In the genomic region with DNA sequence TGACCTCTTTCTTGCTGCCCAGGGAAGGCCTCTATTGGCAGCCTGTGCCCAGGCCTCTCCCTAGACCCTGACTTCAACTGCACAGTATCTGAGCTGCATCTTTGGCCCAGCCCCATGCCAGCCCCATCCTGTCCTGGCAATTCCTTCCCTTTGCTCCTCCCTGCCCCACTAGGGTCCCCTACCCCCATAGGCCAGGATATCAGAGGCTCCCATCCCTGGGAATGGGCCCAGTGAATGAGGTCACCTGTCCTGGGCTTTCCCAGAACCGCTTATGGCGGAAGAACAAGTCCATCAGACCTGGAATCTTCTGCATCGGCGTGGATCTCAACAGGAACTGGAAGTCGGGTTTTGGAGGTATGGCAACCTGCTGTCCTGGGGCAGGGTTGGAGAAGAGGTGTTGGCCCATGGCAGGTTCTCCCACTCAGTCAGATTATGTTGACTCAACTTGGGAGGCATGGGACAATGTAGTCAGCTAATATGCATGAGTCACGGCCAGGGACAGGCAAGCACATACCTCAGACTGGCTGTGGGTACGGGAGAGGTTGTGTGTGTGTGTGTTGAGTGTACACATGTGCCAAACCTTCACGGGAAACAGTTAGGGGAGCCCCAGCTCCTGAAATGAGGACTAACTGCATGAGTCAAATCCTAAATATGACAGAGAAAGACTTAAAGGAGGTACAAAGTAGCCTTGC, we compare ENCODE assay signal across 1 cellular context.
A peak's percentile ranks its signal among the peaks of the same experiment; 100 is the strongest.
TF ChIP-seq lines count a peak whose summit lies in the region.

No MANE protein-coding gene starts in this region.

TF ChIP-seq in HepG2, 621 proteins besides CTCF, POLR2A, EP300 and RAD21:
- TF ChIP-seq MAF1 (CRISPR knock-in tag; IDR thresholded peaks at IDR 0.05; ENCODE audit: borderline replicate concordance) (no peak), ZNF644 (CRISPR knock-in tag; IDR thresholded peaks at IDR 0.05; ENCODE audit: low read depth) (0 out of 2 replicates have a peak, but pooled peaks have one; percentile 36), ZNF12 (CRISPR knock-in tag; IDR thresholded peaks at IDR 0.05) (0 out of 2 replicates have a peak, but pooled peaks have one; percentile 43), FOXA3 (CRISPR knock-in tag; IDR thresholded peaks at IDR 0.05) (peak; percentile 16; the same call in 1 of the 2 replicates), SAP130 (CRISPR knock-in tag; IDR thresholded peaks at IDR 0.05; ENCODE audit: low read depth) (peak; percentile 43; the same call in 1 of the 2 replicates), TEAD3 (CRISPR knock-in tag; optimal IDR thresholded peaks at IDR 0.05; ENCODE audit: borderline replicate concordance) (peak; percentile 54), FOSL1 (CRISPR knock-in tag; IDR thresholded peaks at IDR 0.05; ENCODE audit: borderline replicate concordance) (0 out of 2 replicates have a peak, but pooled peaks have one; percentile 8), FOSL2 (CRISPR knock-in tag; IDR thresholded peaks at IDR 0.05) (peak; percentile 91), NR2F6 (IDR thresholded peaks at IDR 0.05) (no peak), NR2F6 (CRISPR knock-in tag; IDR thresholded peaks at IDR 0.05) (no peak), ZNF274 (CRISPR knock-in tag; IDR thresholded peaks at IDR 0.05) (0 out of 2 replicates have a peak, but pooled peaks have one; percentile 37), ZFAT (CRISPR knock-in tag; conservative IDR thresholded peaks at IDR 0.05) (no peak), ZFP91 (CRISPR knock-in tag; IDR thresholded peaks at IDR 0.05; ENCODE audit: borderline replicate concordance) (no peak), FOXA1 (IDR thresholded peaks at IDR 0.05) (no peak), FOXA1 (CRISPR knock-in tag; IDR thresholded peaks at IDR 0.05) (peak; percentile 26; the same call in 1 of the 2 replicates), ETV6 (CRISPR knock-in tag; conservative IDR thresholded peaks at IDR 0.05) (no peak), MAFK (conservative IDR thresholded peaks at IDR 0.05 in 1 of 2, IDR thresholded peaks at IDR 0.05 in 1 of 2; ENCODE audit: low read length in 2 of 2) (0 out of 4 replicates have a peak, but pooled peaks of 1 of the 2 experiments have one; percentile 1)
- TF ChIP-seq, protein P1, sequence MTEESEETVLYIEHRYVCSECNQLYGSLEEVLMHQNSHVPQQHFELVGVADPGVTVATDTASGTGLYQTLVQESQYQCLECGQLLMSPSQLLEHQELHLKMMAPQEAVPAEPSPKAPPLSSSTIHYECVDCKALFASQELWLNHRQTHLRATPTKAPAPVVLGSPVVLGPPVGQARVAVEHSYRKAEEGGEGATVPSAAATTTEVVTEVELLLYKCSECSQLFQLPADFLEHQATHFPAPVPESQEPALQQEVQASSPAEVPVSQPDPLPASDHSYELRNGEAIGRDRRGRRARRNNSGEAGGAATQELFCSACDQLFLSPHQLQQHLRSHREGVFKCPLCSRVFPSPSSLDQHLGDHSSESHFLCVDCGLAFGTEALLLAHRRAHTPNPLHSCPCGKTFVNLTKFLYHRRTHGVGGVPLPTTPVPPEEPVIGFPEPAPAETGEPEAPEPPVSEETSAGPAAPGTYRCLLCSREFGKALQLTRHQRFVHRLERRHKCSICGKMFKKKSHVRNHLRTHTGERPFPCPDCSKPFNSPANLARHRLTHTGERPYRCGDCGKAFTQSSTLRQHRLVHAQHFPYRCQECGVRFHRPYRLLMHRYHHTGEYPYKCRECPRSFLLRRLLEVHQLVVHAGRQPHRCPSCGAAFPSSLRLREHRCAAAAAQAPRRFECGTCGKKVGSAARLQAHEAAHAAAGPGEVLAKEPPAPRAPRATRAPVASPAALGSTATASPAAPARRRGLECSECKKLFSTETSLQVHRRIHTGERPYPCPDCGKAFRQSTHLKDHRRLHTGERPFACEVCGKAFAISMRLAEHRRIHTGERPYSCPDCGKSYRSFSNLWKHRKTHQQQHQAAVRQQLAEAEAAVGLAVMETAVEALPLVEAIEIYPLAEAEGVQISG (CRISPR knock-in tag; IDR thresholded peaks at IDR 0.05), result no peak
